Comparison of ENCODE assay signal across 8 cellular contexts in genomic region chr15:70376929-70377691, GRCh38.
DNase-seq lines count a peak whose midpoint lies in the region; ATAC-seq, FAIRE-seq and TF ChIP-seq lines count a peak whose summit lies in the region.

No MANE protein-coding gene starts in this region.

- POLR2A ChIA-PET in H1 (lab: Charles Lee; ENCODE audit: partially characterized antibody), result interaction anchor here (0.8 to 2.1 kb wide), 7 partner anchors 13 to 1287 kb away, joined by 3 to 8 read pairs (median 3); partner anchors contain the start of gene TLE3

- peak overlapping the region; percentile 48 for H2AFZ ChIP-seq in H1 (ENCODE audit: low read length)

- H3K9me3 ChIP-seq in H1 (ENCODE audit: insufficient read depth in 2 of 2, low read depth in 1 of 2, low read length in 1 of 2), result peaks cover under 1 to 4% of the 10 kb centered on the region in 2 experiments; a peak in 3 of 4 replicates

- peaks cover 0 to 7% (median 0%) of the 10 kb centered on the region in 4 experiments; a peak in 2 of 7 replicates for H3K27me3 ChIP-seq in H1 (replicated peaks in 1 of 4; ENCODE audit: control insufficient read depth in 3 of 4, extremely low read depth in 1 of 4, insufficient read depth in 3 of 4, low read length in 3 of 4)

- whole genome bisulfite sequencing in H1 (ENCODE audit: extremely low coverage in 1 of 2, insufficient coverage in 1 of 2, insufficient read length in 1 of 2, insufficient replicate concordance in 2 of 2, low coverage in 1 of 2, low lambda C conversion rate in 2 of 2, missing lambda C conversion rate in 1 of 2), 2 experiments, result 6% methylated on average over 20 of the region's 21 CpGs; no CpG with 5 or more reads in 1 of the 2 experiments

- H3K79me2 ChIP-seq in H1 (ENCODE audit: control insufficient read depth in 1 of 2, insufficient read depth in 2 of 2, low read length in 2 of 2), result no peaks in the 10 kb centered on the region

- no peak for TF ChIP-seq EP300 in H1 (IDR thresholded peaks at IDR 0.05; ENCODE audit: borderline replicate concordance in 1 of 2, low read depth in 2 of 2, low read length in 2 of 2)

- peak overlapping the region; percentile 79 to 81 for H3K4me2 ChIP-seq in H1 (ENCODE audit: insufficient read depth in 1 of 2, low read depth in 2 of 2, low read length in 2 of 2)

- no peak overlapping the region for H3K14ac ChIP-seq in H1 (ENCODE audit: insufficient read length)

- no peak overlapping the region for H3K23ac ChIP-seq in H1 (ENCODE audit: insufficient read length)

- DNase-seq in D341Med (ENCODE audit: low spot score) (peak; percentile 62), NCI-H2171 (lab: John Stamatoyannopoulos, UW) (peak; percentile 73), H1 (ENCODE audit: low read depth in 1 of 2, low spot score in 2 of 2) (peak in 1 of 2 experiments; percentile 57), middle frontal gyrus (ENCODE audit: extremely low spot score, low spot score) (peak; percentile 6), NCI-H2029 (lab: John Stamatoyannopoulos, UW) (no peak)
- no peak for DNase-seq in stimulated activated naive CD4-positive, alpha-beta T cell treated with Interleukin-2 at 50 U/mL for 16 hours (lab: John Stamatoyannopoulos, UW)
- no peak for DNase-seq in stimulated activated CD4-positive, alpha-beta T cell treated with anti-CD3 and anti-CD28 coated beads, Interleukin-4, amount 100 ng/mL, for 1 hour

- H2BK20ac ChIP-seq in H1 (ENCODE audit: low read length), result no peak overlapping the region

- H3K56ac ChIP-seq in H1 (replicated peaks; ENCODE audit: insufficient read length, low read depth, low read length), result no peak overlapping the region

- no peak overlapping the region for H2BK120ac ChIP-seq in H1 (replicated peaks; ENCODE audit: low read depth, low read length)

- no peak overlapping the region for H4K91ac ChIP-seq in H1 (replicated peaks; ENCODE audit: insufficient read length, low read length)

- no peak overlapping the region; the same call in 1 of the 2 replicates for H4K8ac ChIP-seq in H1 (ENCODE audit: extremely low read depth, insufficient read depth, low read length)

- no peak overlapping the region for H4K5ac ChIP-seq in H1 (ENCODE audit: insufficient read length, low read depth, low read length)

- no peaks in the 10 kb centered on the region for H4K20me1 ChIP-seq in H1 (replicated peaks in 1 of 2; ENCODE audit: control insufficient read depth in 1 of 2, insufficient read depth in 2 of 2, low read length in 2 of 2)

- H3K4me3 ChIP-seq in H1 (ENCODE audit: extremely low read depth in 1 of 4, insufficient read depth in 2 of 4, low read depth in 3 of 4, low read length in 4 of 4), result peak overlapping the region; percentile 42 to 69 (median 52)

- no peak overlapping the region for H3K18ac ChIP-seq in H1 (ENCODE audit: extremely low read depth, low read length)

- TF ChIP-seq POLR2A in H1 (IDR thresholded peaks at IDR 0.05; ENCODE audit: control extremely low read depth in 1 of 2, low read depth in 2 of 2, low read length in 2 of 2), result no peak

- no peak overlapping the region for H3K9ac ChIP-seq in H1 (replicated peaks in 1 of 4; ENCODE audit: extremely low read depth in 1 of 4, low read depth in 3 of 4, low read length in 3 of 4)

- no peaks in the 10 kb centered on the region for H3K36me3 ChIP-seq in H1 (ENCODE audit: control insufficient read depth in 2 of 4, insufficient read depth in 4 of 4, low read length in 3 of 4)

- no peak overlapping the region for H2BK15ac ChIP-seq in H1 (ENCODE audit: low read length)

- H2BK12ac ChIP-seq in H1 (ENCODE audit: low read depth, low read length), result no peak overlapping the region

- no peak overlapping the region for H2BK5ac ChIP-seq in H1 (ENCODE audit: low read depth, low read length)

- no peak for FAIRE-seq in H1 (lab: Jason Lieb, UNC)

- TF ChIP-seq CTCF in H1 (IDR thresholded peaks at IDR 0.05; ENCODE audit: control extremely low read depth in 1 of 3, insufficient read depth in 1 of 3, low read depth in 1 of 3, low read length in 3 of 3), result no peak

- peaks cover 4 to 28% (median 14%) of the 10 kb centered on the region in 4 experiments for H3K4me1 ChIP-seq in H1 (replicated peaks in 1 of 4; ENCODE audit: control insufficient read depth in 3 of 4, insufficient read depth in 4 of 4, low read length in 3 of 4)

- H2AK5ac ChIP-seq in H1 (ENCODE audit: low read depth, low read length), result no peak overlapping the region

- CTCF ChIA-PET in H1 (lab: Charles Lee; ENCODE audit: partially characterized antibody), result interaction anchor here (1.0 to 2.4 kb wide), 13 partner anchors 11 to 136 kb away, joined by 3 to 6 read pairs (median 4); no protein-coding TSS in a partner anchor

- TF ChIP-seq RAD21 in H1 (IDR thresholded peaks at IDR 0.05 in 1 of 2, conservative IDR thresholded peaks at IDR 0.05 in 1 of 2; ENCODE audit: low read depth in 2 of 2, low read length in 2 of 2), result no peak

- no peak for ATAC-seq in HG03439 (IDR thresholded peaks at IDR 0.05; ENCODE audit: unreplicated experiment)

- H3K79me1 ChIP-seq in H1 (ENCODE audit: low read depth, low read length), result no peaks in the 10 kb centered on the region

- H3K4ac ChIP-seq in H1 (replicated peaks; ENCODE audit: insufficient read length, low read depth, low read length), result no peak overlapping the region

- peaks cover 11% of the 10 kb centered on the region; the same call in 1 of the 2 replicates for H3K23me2 ChIP-seq in H1 (ENCODE audit: low read depth, low read length)

- H3K27ac ChIP-seq in H1 (ENCODE audit: low read depth, low read length), result no peak overlapping the region

TF ChIP-seq in H1, 55 proteins besides CTCF, POLR2A, EP300 and RAD21 (continues in another document):
- TF ChIP-seq SIN3A (conservative IDR thresholded peaks at IDR 0.05 in 1 of 2, IDR thresholded peaks at IDR 0.05 in 1 of 2; ENCODE audit: low read depth in 1 of 2, low read length in 2 of 2) (0 out of 4 replicates have a peak, but pooled peaks of 1 of the 2 experiments have one; percentile 20), EGR1 (IDR thresholded peaks at IDR 0.05; ENCODE audit: borderline replicate concordance, low read depth, low read length) (peak; percentile 50; the same call in 1 of the 2 replicates), CEBPB (IDR thresholded peaks at IDR 0.05; ENCODE audit: low read depth, low read length) (peak; percentile 21; the same call in 1 of the 2 replicates), YY1 (IDR thresholded peaks at IDR 0.05; ENCODE audit: low read depth, low read length) (0 out of 2 replicates have a peak, but pooled peaks have one; percentile 20), TCF12 (IDR thresholded peaks at IDR 0.05; ENCODE audit: low read depth, low read length) (no peak), SP2 (IDR thresholded peaks at IDR 0.05; ENCODE audit: low read length) (no peak), RBBP5 (IDR thresholded peaks at IDR 0.05; ENCODE audit: borderline replicate concordance, low read depth, low read length) (peak; percentile 77; the same call in 1 of the 2 replicates), KDM4A (IDR thresholded peaks at IDR 0.05; ENCODE audit: low read depth, low read length, severe bottlenecking) (no peak), BRCA1 (IDR thresholded peaks at IDR 0.05; ENCODE audit: low read depth, low read length) (no peak), CTBP2 (IDR thresholded peaks at IDR 0.05; ENCODE audit: borderline replicate concordance, insufficient read depth, insufficient read length, low read length) (peak; percentile 42), HDAC6 (IDR thresholded peaks at IDR 0.05; ENCODE audit: low read depth, low read length) (no peak)

Comparison
In these comparisons a context has a peak if more than half of its experiments do, and no peak if none do; other contexts are left out.
1. DNase-seq: peak in D341Med (single experiment), NCI-H2171 (single experiment) and middle frontal gyrus (single experiment); none in NCI-H2029 (single experiment), stimulated activated naive CD4-positive, alpha-beta T cell treated with Interleukin-2 at 50 U/mL for 16 hours (single experiment) and stimulated activated CD4-positive, alpha-beta T cell treated with anti-CD3 and anti-CD28 coated beads, Interleukin-4, amount 100 ng/mL, for 1 hour (single experiment).